Comparison of ENCODE assay signal across 8 cellular contexts in genomic region chr16:30186444-30186781, GRCh38. TPM values are rescaled to one million over a fixed set of nuclear protein-coding genes. Genes with fewer than 3 reads are reported as not detected.
DNase-seq lines count a peak whose midpoint lies in the region; ATAC-seq and TF ChIP-seq lines count a peak whose summit lies in the region.

No MANE protein-coding gene starts in this region.

- intact Hi-C loops in psoas muscle (cut with DNase I) = no loop called here

- WGBS in psoas muscle, 3 donors = 75 to 88% (median 83%) methylated on average over 9 of the region's 9 CpGs

- peak overlapping the region; percentile 83 for H3K4me3 ChIP-seq in GM12865 (ENCODE audit: low read depth, low read length)
- peak overlapping the region; percentile 94 for H3K4me3 ChIP-seq in OCI-LY3 (ENCODE audit: low read length)
- H3K4me3 ChIP-seq in psoas muscle = peak overlapping the region; percentile 11

- H3K4me2 ChIP-seq in OCI-LY3 (ENCODE audit: low read length) = peak overlapping the region; percentile 100

- no peak overlapping the region for H2AFZ ChIP-seq in OCI-LY3 (ENCODE audit: low read depth, low read length)

- DNase-seq in GM12865 (ENCODE audit: low read depth) = no peak
- DNase-seq in caudate nucleus (lab: John Stamatoyannopoulos, UW) = no peak
- no peak for DNase-seq in psoas muscle
- DNase-seq in NCI-H1694 (lab: John Stamatoyannopoulos, UW) = no peak
- no peak for DNase-seq in NCI-H524 treated with DMSO at 0.1 percent for 48 hours (lab: John Stamatoyannopoulos, UW)

- H3K9me3 ChIP-seq in OCI-LY3 (ENCODE audit: insufficient read depth, low read length) = no peaks in the 10 kb centered on the region
- no peaks in the 10 kb centered on the region for H3K9me3 ChIP-seq in psoas muscle

- TF ChIP-seq CTCF in GM12865 (IDR thresholded peaks at IDR 0.05; ENCODE audit: insufficient read depth, low read depth, low read length, missing control alignments) (no peak), OCI-LY3 (IDR thresholded peaks at IDR 0.05; ENCODE audit: low read depth, low read length) (no peak), psoas muscle (IDR thresholded peaks at IDR 0.05) (no peak)

- H3K4me1 ChIP-seq in OCI-LY3 (ENCODE audit: low read length) = peaks cover 46% of the 10 kb centered on the region
- H3K4me1 ChIP-seq in psoas muscle = peaks cover 4% of the 10 kb centered on the region

- H3K36me3 ChIP-seq in OCI-LY3 (replicated peaks; ENCODE audit: low read depth, low read length) (peaks cover 41% of the 10 kb centered on the region), psoas muscle (ENCODE audit: insufficient read depth in 1 of 2, low read depth in 1 of 2) (no peaks in the 10 kb centered on the region)

- H3K27me3 ChIP-seq in OCI-LY3 (ENCODE audit: low read depth, low read length) (no peaks in the 10 kb centered on the region), psoas muscle (ENCODE audit: insufficient read depth in 3 of 3, low read length in 2 of 3) (no peaks in the 10 kb centered on the region)

- peak overlapping the region; percentile 96 for H3K27ac ChIP-seq in OCI-LY3 (ENCODE audit: low read length)
- H3K27ac ChIP-seq in caudate nucleus (ENCODE audit: low read depth, low read length) = peak overlapping the region; percentile 59
- H3K27ac ChIP-seq in psoas muscle = no peak overlapping the region

- peak overlapping the region; percentile 100 for H3K9ac ChIP-seq in OCI-LY3 (ENCODE audit: low read length)

- H4K20me1 ChIP-seq in OCI-LY3 (ENCODE audit: insufficient read depth, low read length) = peaks cover 5% of the 10 kb centered on the region

- peaks cover 57% of the 10 kb centered on the region for H3K79me2 ChIP-seq in OCI-LY3 (ENCODE audit: low read length)

- ATAC-seq in psoas muscle (no peak), HG03139 (IDR thresholded peaks at IDR 0.05; ENCODE audit: unreplicated experiment) (no peak), HG03469 (IDR thresholded peaks at IDR 0.05; ENCODE audit: unreplicated experiment) (no peak)

RNA-seq across cellular contexts. Expression of gene CORO1A, which starts 3.0 kb away (rescaled TPM):
- 1 to 10 TPM; 4.0 to 6.8 (median 6.3) TPM for total RNA-seq in psoas muscle
- polyA plus RNA-seq in psoas muscle = 1 to 10 TPM; 2.7 to 6.5 (median 3.0) TPM

RNA-seq across cellular contexts. Expression of gene BOLA2B, which starts 7.1 kb away (rescaled TPM):
- 10 to 100 TPM; 54.0 to 69.1 (median 60.3) TPM for total RNA-seq in psoas muscle
- 100 to 1,000 TPM; 177 to 700 (median 243) TPM for polyA plus RNA-seq in psoas muscle

RNA-seq across cellular contexts. Expression of gene SLX1A, which starts 7.3 kb away (rescaled TPM):
- total RNA-seq in psoas muscle = 10 to 100 TPM; 21.6 to 45.2 (median 38.3) TPM
- 10 to 100 TPM in 2 of 3 donors, 1 to 10 TPM in 1; 9.2 to 43.3 (median 31.0) TPM for polyA plus RNA-seq in psoas muscle

RNA-seq across cellular contexts. Expression of gene SULT1A3, which starts 12.6 kb away (rescaled TPM):
- total RNA-seq in psoas muscle = 1 to 10 TPM; 4.2 to 5.5 (median 4.7) TPM
- polyA plus RNA-seq in psoas muscle = 1 to 10 TPM; 2.7 to 4.6 (median 3.4) TPM

Comparison
In these comparisons a context has a peak if more than half of its experiments do, and no peak if none do; other contexts are left out.
1. H3K4me3 ChIP-seq: peak in every context shown above with its lines; median percentile 94 in OCI-LY3; 83 in GM12865; 11 in psoas muscle.